Comparison of ENCODE assay signal across 8 cellular contexts in the genomic region with DNA sequence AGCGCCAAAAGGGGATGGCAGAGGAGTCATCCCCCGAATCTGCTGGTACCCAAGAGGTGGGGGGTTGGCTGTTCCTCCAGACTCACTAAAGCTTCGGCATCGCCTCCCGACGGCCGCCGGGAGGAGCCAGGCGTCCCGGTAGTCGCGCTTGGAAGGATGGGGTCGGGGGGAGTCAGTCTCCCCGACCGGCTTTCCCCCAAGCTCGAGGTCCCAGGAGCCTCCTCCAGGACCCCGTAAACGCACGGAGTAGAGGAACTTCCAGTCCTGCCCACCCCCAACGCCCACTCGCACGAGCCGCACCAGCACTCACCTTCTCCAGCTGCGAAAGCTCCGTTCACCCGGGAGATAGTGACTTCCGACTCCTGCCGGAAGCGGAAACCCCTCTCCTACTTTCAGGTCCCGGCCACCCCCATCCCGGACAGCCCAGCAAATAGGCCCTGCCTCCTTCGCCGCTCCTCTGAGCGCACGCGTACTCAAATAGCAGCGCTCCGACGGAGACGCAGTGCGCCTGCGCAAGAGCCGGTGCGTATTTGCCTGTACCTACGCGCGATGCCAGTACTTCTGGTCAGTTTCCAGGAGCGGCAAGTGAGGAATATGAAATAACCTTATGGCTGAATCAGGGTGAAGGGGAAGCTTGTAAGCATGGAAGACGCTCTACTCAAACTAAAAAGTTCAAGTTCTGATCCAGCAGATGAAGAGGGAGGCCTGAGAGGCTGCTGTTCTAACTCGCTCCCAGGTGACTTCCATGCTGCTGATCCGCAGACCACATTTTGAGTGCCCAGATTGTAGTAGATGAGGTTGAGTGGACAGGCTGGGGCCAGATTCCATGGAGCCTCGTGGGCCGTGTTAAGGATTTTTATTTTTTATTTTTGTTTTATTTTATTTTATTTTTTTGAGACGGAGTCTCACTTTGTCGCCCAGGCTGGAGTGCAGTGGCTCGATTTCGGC. TPM values are rescaled to one million over a fixed set of nuclear protein-coding genes. Genes with fewer than 3 reads are reported as not detected.
A peak's percentile ranks its signal among the peaks of the same experiment; 100 is the strongest.
DNase-seq lines count a peak whose midpoint lies in the region; ATAC-seq and TF ChIP-seq lines count a peak whose summit lies in the region.

Gene ELOF1, minus strand, starts transcription at position 350 of the 948 bp plus-strand sequence. CDS start 4,883 bp downstream, outside the sequence.

- POLR2A ChIA-PET in PC-9 (lab: Charles Lee; ENCODE audit: unreplicated experiment), result interaction anchor here (0.6 kb wide), 4 partner anchors 23 to 191 kb away, joined by 3 to 7 read pairs (median 4); no protein-coding TSS in a partner anchor

- CTCF ChIA-PET in PC-9 (lab: Charles Lee), result interaction anchor here (0.6 to 1.1 kb wide), 8 partner anchors 10 to 594 kb away, joined by 3 to 9 read pairs (median 6); no protein-coding TSS in a partner anchor

- H4K20me1 ChIP-seq in PC-9 (ENCODE audit: insufficient read depth), result peaks cover 24% of the 10 kb centered on the region

- H2AFZ ChIP-seq in PC-9, result peak within 1 kb of the TSS; percentile 94

- 0 out of 2 replicates have a peak, but pooled peaks cover 5% of the 10 kb centered on the region for H3K36me3 ChIP-seq in PC-9 (ENCODE audit: low read depth)

- ATAC-seq in GM21529 (IDR thresholded peaks at IDR 0.05; ENCODE audit: unreplicated experiment), result peak; percentile 65

- peaks cover 17% of the 10 kb centered on the region; the same call in 1 of the 2 replicates for H3F3A ChIP-seq in PC-9 (ENCODE audit: insufficient read depth, low read depth)

- no peaks in the 10 kb centered on the region for H3K27me3 ChIP-seq in PC-9 (ENCODE audit: insufficient read depth, low read depth)

- TSS peak; percentile 94 for BruUV-seq in PC-9 (replicated peaks; lab: Mats Ljungman, UMichigan)

- no peaks in the 10 kb centered on the region for H3K9me3 ChIP-seq in PC-9 (ENCODE audit: insufficient read depth, low read depth)

- H3K27ac ChIP-seq in PC-9, result peak within 1 kb of the TSS; percentile 47; the same call in 1 of the 2 replicates

- in situ Hi-C loops in KBM-7 (cut with MboI; ENCODE audit: low pct_unique_long_range_greater_than_20kb, low sequenced_read_pairs), result no loop called here

- DNase-seq in DMS 273 treated with DMSO at 0.1 percent for 48 hours (lab: John Stamatoyannopoulos, UW) (peak; percentile 95), KBM-7 (peak; percentile 97), PC-9 (peak; percentile 97), epithelial cell of proximal tubule (ENCODE audit: low read depth) (peak; percentile 80), mucosa of gallbladder (ENCODE audit: low spot score) (peak; percentile 98)
- DNase-seq in activated T-cell treated with anti-CD3 and anti-CD28 coated beads, Interleukin-2, amount 50 U/mL, for 1 hour, result peak; percentile 92
- DNase-seq in stimulated activated CD8-positive, alpha-beta memory T cell treated with anti-CD3 and anti-CD28 coated beads, Interleukin-4, amount 100 ng/mL, for 4 hours (ENCODE audit: low read depth in 2 of 2, low spot score in 1 of 2), result peak; percentile 91 to 94

- peaks cover 57% of the 10 kb centered on the region for H3K79me2 ChIP-seq in PC-9 (ENCODE audit: low read depth)

- peak within 1 kb of the TSS; percentile 86 for H3K4me2 ChIP-seq in PC-9

- no peaks in the 10 kb centered on the region for H3K9me2 ChIP-seq in PC-9 (ENCODE audit: insufficient read depth)

- peak; percentile 48 for TF ChIP-seq CTCF in PC-9 (conservative IDR thresholded peaks at IDR 0.05)
- peak; percentile 34 for TF ChIP-seq CTCF in epithelial cell of proximal tubule (conservative IDR thresholded peaks at IDR 0.05; ENCODE audit: low read depth, low read length)

- intact Hi-C loops in PC-9 (cut with micrococcal nuclease; ENCODE audit: unreplicated experiment), result loop anchor here (2.0 kb wide), 1 partner anchor 54 kb away; the partner anchor contains the start of gene ZNF653

- H3K4me3 ChIP-seq in PC-9 (peak within 1 kb of the TSS; percentile 97), epithelial cell of proximal tubule (ENCODE audit: low read depth, low read length) (peak within 1 kb of the TSS; percentile 92)

- H3K4me1 ChIP-seq in PC-9 (replicated peaks; ENCODE audit: insufficient read depth), result peaks cover 11% of the 10 kb centered on the region; the same call in 1 of the 2 replicates

RNA-seq across cellular contexts. Expression of gene ELOF1, which starts in this region (rescaled TPM):
- 65.5 and 68.7 TPM in 2 replicates for total RNA-seq in PC-9 (2021)
- total RNA-seq in epithelial cell of proximal tubule, result 49.8 and 95.5 TPM in 2 replicates
- 53.8 TPM for total RNA-seq in mucosa of gallbladder

Comparison
In these comparisons a context has a peak if more than half of its experiments do, and no peak if none do; other contexts are left out.
1. Peak in every context shown above with its lines: DNase-seq, ATAC-seq, H3K4me3 ChIP-seq and H3K27ac ChIP-seq.